ENCODE assay signal across 18 cellular contexts in genomic region chr9:99345451-99345850, GRCh38.
DNase-seq lines count a peak whose midpoint lies in the region; ATAC-seq, FAIRE-seq and TF ChIP-seq lines count a peak whose summit lies in the region.
"Had no signal": no experiment of that assay in that cellular context is flagged by ENCODE, and none has a peak within 500 bp of the region (broad histone marks: within the 10 kb centered on the region; RNA-seq: fewer than 3 reads in every experiment).

No MANE protein-coding gene starts in this region.

- H3K27me3 Mint-ChIP-seq in astrocyte (ENCODE audit: low read depth, unreplicated experiment) (peaks cover 5% of the 10 kb centered on the region), T-helper 17 cell (peaks cover 62% of the 10 kb centered on the region)
- H3K27me3 Mint-ChIP-seq: CD4-positive, alpha-beta T cell; IgD-negative memory B cell had no signal

- in situ Hi-C loops in IMR-90 (cut with MboI; ENCODE audit: low sequenced_read_pairs) = no loop called here

- H3K4me1 ChIP-seq in IMR-90 (ENCODE audit: control insufficient read depth, insufficient read depth, low read length) (peaks cover 3% of the 10 kb centered on the region; the same call in 1 of the 2 replicates), astrocyte (ENCODE audit: insufficient read depth, low read length) (peaks cover 10% of the 10 kb centered on the region), suprapubic skin (peaks cover 7% of the 10 kb centered on the region)

- WGBS in IMR-90 (ENCODE audit: extremely low coverage in 2 of 2, insufficient read length in 1 of 2), 2 experiments = no CpG with 5 or more reads among the region's 1 CpG
- 43% methylated on average over 1 of the region's 1 CpG for WGBS in suprapubic skin

- TF ChIP-seq POLR2A in IMR-90 (IDR thresholded peaks at IDR 0.05; ENCODE audit: low read depth, low read length) = no peak
- no peak for TF ChIP-seq POLR2A in suprapubic skin (IDR thresholded peaks at IDR 0.05)

- no peaks in the 10 kb centered on the region for H3K27me3 ChIP-seq in IMR-90 (ENCODE audit: control insufficient read depth, insufficient read depth, low read length)
- H3K27me3 ChIP-seq in astrocyte (ENCODE audit: insufficient read depth, low read length) = no peaks in the 10 kb centered on the region
- H3K27me3 ChIP-seq in suprapubic skin = no peaks in the 10 kb centered on the region

- H3K36me3 ChIP-seq in IMR-90 (ENCODE audit: control insufficient read depth, insufficient read depth, low read length) (no peaks in the 10 kb centered on the region), astrocyte (ENCODE audit: insufficient read depth, low read length) (no peaks in the 10 kb centered on the region), suprapubic skin (no peaks in the 10 kb centered on the region)

- no peaks in the 10 kb centered on the region for H3K79me1 ChIP-seq in IMR-90 (ENCODE audit: low read depth in 1 of 2, low read length in 2 of 2)

- POLR2A ChIA-PET in IMR-90 (lab: Charles Lee; ENCODE audit: unreplicated experiment) = no interaction called here

- H3K4me2 ChIP-seq in IMR-90 (ENCODE audit: low read depth, low read length) = no peak overlapping the region
- peak overlapping the region; percentile 35 for H3K4me2 ChIP-seq in astrocyte (ENCODE audit: low read length)

- CTCF ChIA-PET in IMR-90 (lab: Yijun Ruan, JAX) = interaction anchor here (0.9 kb wide), 1 partner anchor 42 kb away, joined by 4 read pairs; no protein-coding TSS in a partner anchor

- no peak overlapping the region for H4K5ac ChIP-seq in IMR-90 (ENCODE audit: low read depth, low read length)

- H3K14ac ChIP-seq in IMR-90 (replicated peaks; ENCODE audit: low read depth, low read length) = peak overlapping the region; percentile 54; the same call in 1 of the 2 replicates

- ATAC-seq in IMR-90 (ENCODE audit: low read depth) (no peak; the same call in 1 of the 2 replicates), T-helper 17 cell (no peak), left colon (no peak)
- ATAC-seq: GM12878, HCT116 had no signal

- H3K9ac ChIP-seq in IMR-90 (ENCODE audit: low read depth, low read length) (no peak overlapping the region), astrocyte (ENCODE audit: low read length) (no peak overlapping the region)
- H3K9ac ChIP-seq: GM23248 had no signal

- no peak overlapping the region; the same call in 1 of the 2 replicates for H4K91ac ChIP-seq in IMR-90 (ENCODE audit: insufficient read depth, low read depth, low read length)

- peak overlapping the region; percentile 44; the same call in 1 of the 2 replicates for H2BK120ac ChIP-seq in IMR-90 (ENCODE audit: low read depth, low read length)

- DNase-seq in IMR-90 = no peak
- no peak for DNase-seq in astrocyte (ENCODE audit: low read depth)
- peak; percentile 21 for DNase-seq in fibroblast of mammary gland (ENCODE audit: low read depth)
- no peak for DNase-seq in suprapubic skin (ENCODE audit: low spot score in 2 of 2)
- DNase-seq in T-helper 17 cell = no peak
- DNase-seq in left colon = no peak
- DNase-seq in NCI-H226 = no peak
- DNase-seq: ACHN; C1 segment of cervical spinal cord; Calu3; CD4-positive, alpha-beta T cell; DMS 273 treated with DMSO at 0.1 percent for 48 hours had no signal

- H3K27ac Mint-ChIP-seq in astrocyte (ENCODE audit: unreplicated experiment) (no peak overlapping the region), T-helper 17 cell (no peak overlapping the region)
- H3K27ac Mint-ChIP-seq: CD4-positive, alpha-beta T cell had no signal

- H3K79me2 ChIP-seq in astrocyte (ENCODE audit: insufficient read depth, low read length) = no peaks in the 10 kb centered on the region

- H2BK5ac ChIP-seq in IMR-90 (ENCODE audit: low read depth, low read length, poor library complexity, severe bottlenecking) = no peak overlapping the region

- H2AK5ac ChIP-seq in IMR-90 (ENCODE audit: low read depth, low read length) = no peak overlapping the region

- H2AK9ac ChIP-seq in IMR-90 (replicated peaks; ENCODE audit: low read depth, low read length, poor library complexity) = no peak overlapping the region

- no peak for TF ChIP-seq EP300 in suprapubic skin (IDR thresholded peaks at IDR 0.05)

- peak overlapping the region; percentile 56; the same call in 1 of the 2 replicates for H2BK20ac ChIP-seq in IMR-90 (ENCODE audit: low read depth, low read length)

- H3K27ac ChIP-seq in IMR-90 (ENCODE audit: insufficient read depth, low read length) (no peak overlapping the region), astrocyte (ENCODE audit: low read depth, low read length) (no peak overlapping the region), suprapubic skin (peak overlapping the region; percentile 43)
- H3K27ac ChIP-seq: GM23248 had no signal

- no TSS peak for BruUV-seq in IMR-90 (replicated peaks; lab: Mats Ljungman, UMichigan)

- H3K9me3 ChIP-seq in IMR-90 (ENCODE audit: control insufficient read depth, insufficient read depth, low read length) (no peaks in the 10 kb centered on the region; the same call in 1 of the 2 replicates), astrocyte (ENCODE audit: insufficient read depth, low read depth, low read length) (no peaks in the 10 kb centered on the region), suprapubic skin (no peaks in the 10 kb centered on the region), T-helper 17 cell (ENCODE audit: control insufficient read depth, low read length, poor library complexity, severe bottlenecking) (no peaks in the 10 kb centered on the region)

- H4K8ac ChIP-seq in IMR-90 (ENCODE audit: low read depth in 2 of 2, low read length in 2 of 2) = no peak overlapping the region

- dilution Hi-C loops in IMR-90 (cut with HindIII; ENCODE audit: low sequenced_read_pairs, unreplicated experiment) = no loop called here

- intact Hi-C loops in IMR-90 (cut with micrococcal nuclease) (no loop called here), left colon (cut with DNase I, micrococcal nuclease) (no loop called here)

- no peaks in the 10 kb centered on the region for H3K9me3 Mint-ChIP-seq in astrocyte (ENCODE audit: unreplicated experiment)
- H3K9me3 Mint-ChIP-seq: CD4-positive, alpha-beta T cell; IgD-negative memory B cell had no signal

- H3K18ac ChIP-seq in IMR-90 (ENCODE audit: low read depth, low read length) = no peak overlapping the region

- peak overlapping the region; percentile 47; the same call in 1 of the 2 replicates for H3K4ac ChIP-seq in IMR-90 (ENCODE audit: low read depth, low read length)

- FAIRE-seq in astrocyte (lab: Jason Lieb, UNC) = no peak
- FAIRE-seq: GM12878, GM18507, H54 had no signal

- H3K4me3 Mint-ChIP-seq in astrocyte (ENCODE audit: unreplicated experiment) = no peak overlapping the region
- H3K4me3 Mint-ChIP-seq in T-helper 17 cell = no peak overlapping the region
- H3K4me3 Mint-ChIP-seq: CD4-positive, alpha-beta T cell; IgD-negative memory B cell had no signal

- H3K9me1 ChIP-seq in IMR-90 (ENCODE audit: insufficient read depth, low read length) = no peaks in the 10 kb centered on the region

- no peak for TF ChIP-seq CTCF in IMR-90 (conservative IDR thresholded peaks at IDR 0.05; ENCODE audit: low read depth, low read length)
- no peak for TF ChIP-seq CTCF in astrocyte (IDR thresholded peaks at IDR 0.05; ENCODE audit: insufficient read depth, low read depth, low read length)
- no peak for TF ChIP-seq CTCF in fibroblast of mammary gland (conservative IDR thresholded peaks at IDR 0.05; ENCODE audit: control insufficient read depth, insufficient read depth, low read depth, low read length)
- no peak for TF ChIP-seq CTCF in suprapubic skin (IDR thresholded peaks at IDR 0.05)

- H3K23ac ChIP-seq in IMR-90 (ENCODE audit: low read depth, low read length) = no peak overlapping the region

- H3K4me1 Mint-ChIP-seq in astrocyte (ENCODE audit: low read depth, unreplicated experiment) (no peaks in the 10 kb centered on the region), T-helper 17 cell (no peaks in the 10 kb centered on the region)
- H3K4me1 Mint-ChIP-seq: IgD-negative memory B cell had no signal

- no peak overlapping the region for H3K4me3 ChIP-seq in IMR-90 (ENCODE audit: insufficient read depth, low read depth, low read length)
- no peak overlapping the region for H3K4me3 ChIP-seq in astrocyte (ENCODE audit: insufficient read depth, low read depth, low read length)
- H3K4me3 ChIP-seq in fibroblast of mammary gland (ENCODE audit: control insufficient read depth, low read depth, low read length) = no peak overlapping the region
- H3K4me3 ChIP-seq in suprapubic skin = no peak overlapping the region
- H3K4me3 ChIP-seq: GM12878, GM23248 had no signal

- H3K36me3 Mint-ChIP-seq in astrocyte (ENCODE audit: low read depth, unreplicated experiment) (no peaks in the 10 kb centered on the region), T-helper 17 cell (ENCODE audit: low read depth) (no peaks in the 10 kb centered on the region)
- H3K36me3 Mint-ChIP-seq: IgD-negative memory B cell had no signal

- H4K20me1 ChIP-seq in IMR-90 (ENCODE audit: insufficient read depth, low read length) (no peaks in the 10 kb centered on the region), astrocyte (ENCODE audit: insufficient read depth, low read length) (no peaks in the 10 kb centered on the region)

- TF ChIP-seq RAD21 in IMR-90 (IDR thresholded peaks at IDR 0.05; ENCODE audit: low read length) = no peak

- H3K56ac ChIP-seq in IMR-90 (ENCODE audit: extremely low read depth, insufficient read depth, low read length) = no peak overlapping the region

- peak overlapping the region; percentile 45 for H2AFZ ChIP-seq in IMR-90 (replicated peaks; ENCODE audit: low read length, poor library complexity)
- H2AFZ ChIP-seq in astrocyte (ENCODE audit: low read depth, low read length) = no peak overlapping the region
- H2AFZ ChIP-seq: GM23248 had no signal

- H2BK15ac ChIP-seq in IMR-90 (ENCODE audit: low read depth, low read length) = peak overlapping the region; percentile 7; the same call in 2 of the 3 replicates

TF ChIP-seq in IMR-90, 13 proteins besides CTCF, POLR2A, EP300 and RAD21:
- TF ChIP-seq CEBPB (IDR thresholded peaks at IDR 0.05; ENCODE audit: low read depth, low read length) (no peak), USF2 (IDR thresholded peaks at IDR 0.05; ENCODE audit: low read depth, low read length) (no peak), FOS (IDR thresholded peaks at IDR 0.05; ENCODE audit: low read depth, low read length) (no peak)
